ENCODE assay signal across 14 cellular contexts in the genomic region with DNA sequence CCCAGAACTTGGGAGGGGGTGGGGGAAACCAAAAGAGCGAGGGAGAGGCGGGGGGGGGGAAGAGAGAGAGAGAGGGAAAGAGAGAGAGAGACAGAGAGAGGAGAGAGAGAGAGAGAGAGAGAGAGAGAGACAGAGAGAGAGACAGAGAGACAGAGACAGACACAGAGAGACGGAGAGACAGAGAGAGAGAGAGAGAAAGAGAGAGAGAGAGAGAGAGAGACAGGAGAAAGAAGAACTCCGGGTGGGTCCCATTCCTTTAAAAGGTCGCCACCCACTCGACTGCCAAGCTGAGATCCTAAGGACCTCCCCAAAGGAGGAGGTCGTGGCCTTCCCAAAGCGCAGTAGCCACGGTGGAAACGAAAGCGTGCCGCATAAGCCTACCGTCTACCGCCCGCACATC. TPM values are rescaled to one million over a fixed set of nuclear protein-coding genes. Genes with fewer than 3 reads are reported as not detected.
DNase-seq lines count a peak whose midpoint lies in the region; ATAC-seq, FAIRE-seq and TF ChIP-seq lines count a peak whose summit lies in the region.
"Not testable (repeated sequence)": the region's sequence is repeated elsewhere in the genome, so short reads cannot be mapped to it uniquely, and the experiment has no call there.
"Had no signal": no experiment of that assay in that cellular context is flagged by ENCODE, and none has a peak within 500 bp of the region (broad histone marks: within the 10 kb centered on the region; RNA-seq: fewer than 3 reads in every experiment).

No MANE protein-coding gene starts in this region.

- H3K27me3 Mint-ChIP-seq in Caco-2 (ENCODE audit: insufficient read depth, unreplicated experiment); T-helper 17 cell; activated CD4-positive, alpha-beta T cell treated with anti-CD3 and anti-CD28 coated beads, Interleukin-2, amount 10 ng/mL, durations not matched to agents 24 days and 14 days; activated T-cell treated with anti-CD3 and anti-CD28 coated beads, Interleukin-2, amount 50 U/mL, for 24 hours; immature natural killer cell (ENCODE audit: low read depth in 3 of 3); natural killer cell (ENCODE audit: low read depth in 2 of 2): not testable (repeated sequence)

- peak; percentile 74 for TF ChIP-seq POLR2A in K562 (conservative IDR thresholded peaks at IDR 0.05)

- H3K27me3 ChIP-seq in Caco-2 (replicated peaks; ENCODE audit: control insufficient read depth, insufficient read depth, low read length); K562 (ENCODE audit: control insufficient read depth in 2 of 2, insufficient read depth in 2 of 2, low read length in 2 of 2): not testable (repeated sequence)

- FAIRE-seq in K562 (lab: Jason Lieb, UNC) = not testable (repeated sequence)

- WGBS in K562 (ENCODE audit: insufficient coverage, low coverage, missing lambda C conversion rate) = no CpG with 5 or more reads among the region's 15 CpGs

- H3K9ac ChIP-seq in K562 (ENCODE audit: insufficient read depth in 1 of 2, low read depth in 2 of 2, low read length in 2 of 2) = not testable (repeated sequence)

- not testable (repeated sequence) for H4K20me1 ChIP-seq in K562 (replicated peaks; ENCODE audit: control insufficient read depth, insufficient read depth, low read length)

- POLR2A ChIA-PET in Caco-2 (lab: Charles Lee); K562 (lab: Yijun Ruan, JAX): not testable (repeated sequence)

- not testable (repeated sequence) for H3K4me2 ChIP-seq in K562 (ENCODE audit: insufficient read depth, low read length)

- DNase-seq in Caco-2 = peak in 1 of 2 experiments; percentile 4
- DNase-seq in T-helper 17 cell; K562 (ENCODE audit: extremely low read depth in 1 of 4, low spot score in 3 of 4); natural killer cell: not testable (repeated sequence)
- DNase-seq in activated CD4-positive, alpha-beta T cell treated with anti-CD3 and anti-CD28 coated beads, Interleukin-2, amount 10 ng/mL, durations not matched to agents 24 days and 14 days = peak; percentile 58
- DNase-seq in activated T-cell treated with anti-CD3 and anti-CD28 coated beads, Interleukin-2, amount 50 U/mL, for 24 hours = peak; percentile 11
- DNase-seq in immature natural killer cell = peak; percentile 41 to 57 (median 44)

- in situ Hi-C loops in K562 (cut with MboI) = loop anchor here (5.0 to 25.0 kb wide), 2 partner anchors 54 to 204 kb away; partner anchors contain the start of gene DHX8

- H3K9me1 ChIP-seq in K562 (ENCODE audit: control insufficient read depth, insufficient read depth, low read length) = not testable (repeated sequence)

- not testable (repeated sequence) for H3K27ac Mint-ChIP-seq in Caco-2 (ENCODE audit: unreplicated experiment); T-helper 17 cell; immature natural killer cell
- H3K27ac Mint-ChIP-seq in activated CD4-positive, alpha-beta T cell treated with anti-CD3 and anti-CD28 coated beads, Interleukin-2, amount 10 ng/mL, durations not matched to agents 24 days and 14 days = peak overlapping the region; percentile 48
- peak overlapping the region; percentile 79 for H3K27ac Mint-ChIP-seq in activated T-cell treated with anti-CD3 and anti-CD28 coated beads, Interleukin-2, amount 50 U/mL, for 24 hours
- peak overlapping the region; percentile 74 to 85 for H3K27ac Mint-ChIP-seq in natural killer cell

- intact Hi-C loops in Caco-2 (cut with micrococcal nuclease; ENCODE audit: unreplicated experiment); activated CD4-positive, alpha-beta T cell treated with anti-CD3 and anti-CD28 coated beads, Interleukin-2, amount 10 ng/mL, durations not matched to agents 24 days and 14 days (cut with micrococcal nuclease); K562 (cut with micrococcal nuclease); natural killer cell (cut with micrococcal nuclease): not testable (repeated sequence)

- not testable (repeated sequence) for ATAC-seq in T-helper 17 cell, K562, natural killer cell

- not testable (repeated sequence) for H3K9me3 Mint-ChIP-seq in Caco-2 (ENCODE audit: unreplicated experiment); activated CD4-positive, alpha-beta T cell treated with anti-CD3 and anti-CD28 coated beads, Interleukin-2, amount 10 ng/mL, durations not matched to agents 24 days and 14 days; activated T-cell treated with anti-CD3 and anti-CD28 coated beads, Interleukin-2, amount 50 U/mL, for 24 hours; immature natural killer cell; natural killer cell

- not testable (repeated sequence) for H3K36me3 Mint-ChIP-seq in Caco-2 (ENCODE audit: insufficient read depth, unreplicated experiment); T-helper 17 cell (ENCODE audit: low read depth); activated CD4-positive, alpha-beta T cell treated with anti-CD3 and anti-CD28 coated beads, Interleukin-2, amount 10 ng/mL, durations not matched to agents 24 days and 14 days (ENCODE audit: low read depth); activated T-cell treated with anti-CD3 and anti-CD28 coated beads, Interleukin-2, amount 50 U/mL, for 24 hours (ENCODE audit: low read depth); immature natural killer cell; natural killer cell

- not testable (repeated sequence) for H3K9me3 ChIP-seq in Caco-2; T-helper 17 cell (ENCODE audit: control insufficient read depth, low read length, poor library complexity, severe bottlenecking); K562 (replicated peaks; ENCODE audit: control insufficient read depth, insufficient read depth, low read depth, low read length)

- H3K4me3 ChIP-seq in Caco-2 (ENCODE audit: low read depth, low read length); K562: not testable (repeated sequence)

- BruUV-seq in Caco-2 (replicated peaks; lab: Mats Ljungman, UMichigan); K562 (replicated peaks; lab: Mats Ljungman, UMichigan): not testable (repeated sequence)

- TF ChIP-seq EP300 in K562 (IDR thresholded peaks at IDR 0.05; ENCODE audit: low read length) = not testable (repeated sequence)

- not testable (repeated sequence) for H3K4me1 ChIP-seq in Caco-2; K562 (replicated peaks in 1 of 2; ENCODE audit: control insufficient read depth in 2 of 2, insufficient read depth in 2 of 2, low read length in 2 of 2)

- not testable (repeated sequence) for H3K27ac ChIP-seq in K562 (ENCODE audit: extremely low read depth, low read depth, low read length)

- not testable (repeated sequence) for TF ChIP-seq RAD21 in K562 (CRISPR knock-in tag; conservative IDR thresholded peaks at IDR 0.05 in 1 of 2, IDR thresholded peaks at IDR 0.05 in 1 of 2)

- not testable (repeated sequence) for H3K79me2 ChIP-seq in K562 (ENCODE audit: control insufficient read depth, insufficient read depth, low read length)

- TF ChIP-seq CTCF in Caco-2 (IDR thresholded peaks at IDR 0.05; ENCODE audit: insufficient read depth in 1 of 2, low read depth in 1 of 2, low read length in 1 of 2, severe bottlenecking in 1 of 2, unreplicated experiment in 1 of 2); K562 (IDR thresholded peaks at IDR 0.05 in 2 of 3, conservative IDR thresholded peaks at IDR 0.05 in 1 of 3; ENCODE audit: insufficient read depth in 2 of 3, low read depth in 1 of 3, low read length in 3 of 3); natural killer cell (IDR thresholded peaks at IDR 0.05): not testable (repeated sequence)

- CTCF ChIA-PET in Caco-2 (lab: Charles Lee); K562 (lab: Yijun Ruan, JAX; ENCODE audit: low intra/inter-chr PET ratio): not testable (repeated sequence)

- H2AFZ ChIP-seq in K562 (ENCODE audit: low read depth, low read length) = not testable (repeated sequence)

- H3K4me3 Mint-ChIP-seq in Caco-2 (ENCODE audit: unreplicated experiment) (peak overlapping the region; percentile 35), T-helper 17 cell (peak overlapping the region; percentile 63), immature natural killer cell (peak overlapping the region in 1 of 5 donors; percentile 10), natural killer cell (peak overlapping the region; percentile 71)
- not testable (repeated sequence) for H3K4me3 Mint-ChIP-seq in activated CD4-positive, alpha-beta T cell treated with anti-CD3 and anti-CD28 coated beads, Interleukin-2, amount 10 ng/mL, durations not matched to agents 24 days and 14 days; activated T-cell treated with anti-CD3 and anti-CD28 coated beads, Interleukin-2, amount 50 U/mL, for 24 hours

- H3K4me1 Mint-ChIP-seq in Caco-2 (ENCODE audit: low read depth, unreplicated experiment); T-helper 17 cell; activated CD4-positive, alpha-beta T cell treated with anti-CD3 and anti-CD28 coated beads, Interleukin-2, amount 10 ng/mL, durations not matched to agents 24 days and 14 days; activated T-cell treated with anti-CD3 and anti-CD28 coated beads, Interleukin-2, amount 50 U/mL, for 24 hours (ENCODE audit: low read depth); immature natural killer cell; natural killer cell: not testable (repeated sequence)

- not testable (repeated sequence) for H3K36me3 ChIP-seq in Caco-2 (ENCODE audit: control insufficient read depth, insufficient read depth, low read length); K562 (ENCODE audit: control insufficient read depth, insufficient read depth, low read length)

RNA-seq across cellular contexts. Expression of gene RNU2-1, which starts 49.8 kb away (rescaled TPM):
- total RNA-seq in Caco-2 (2022) (4,208 and 4,542 TPM in 2 replicates), T-helper 17 cell (1,000 to 10,000 TPM; 3,838 to 5,780 TPM), K562 (2014; rRNA removed) (not detected in 2 replicates), K562 (2014; rRNA removed; fragmentation: Illumina TruSeq; extraction: Trizol) (not detected in 2 replicates), K562 (2015; rRNA removed; fragmentation: Illumina TruSeq; extraction: Trizol) (not detected in 2 replicates), K562 (2021) (9,315 and 9,527 TPM in 2 replicates), natural killer cell (1,000 to 10,000 TPM; 3,690 to 5,833 (median 5,267) TPM)
- 5,051 and 5,500 TPM in 2 replicates for total RNA-seq in activated CD4-positive, alpha-beta T cell treated with anti-CD3 and anti-CD28 coated beads, Interleukin-2, amount 10 ng/mL, durations not matched to agents 24 days and 14 days
- not detected in 2 replicates for total RNA-seq in K562 (2011; cell fraction: chromatin; rRNA removed; ENCODE audit: low replicate concordance)
- total RNA-seq in K562 (2011; cell fraction: nucleolus; rRNA removed) = not detected in 2 replicates
- total RNA-seq in K562 (2011; cell fraction: nucleoplasm; rRNA removed) = not detected in 2 replicates
- polyA plus RNA-seq in K562 (2011; rRNA removed) (not detected in 2 replicates), K562 (2014; fragmentation: Illumina TruSeq; extraction: Trizol) (not detected in 2 replicates), K562 (2014; fragmentation: Nextera tagmentation; extraction: Ambion mirVana) (not detected), K562 (2014; rRNA removed) (not detected in 2 replicates), immature natural killer cell (not detected)
- not detected in 2 replicates for polyA plus RNA-seq in K562 (2011; cell fraction: cytosol; rRNA removed)
- not detected in 2 replicates for polyA plus RNA-seq in K562 (2011; cell fraction: nucleus; rRNA removed)
- not detected in 2 replicates for polyA plus RNA-seq in K562 (2012)
- not detected in 2 replicates for polyA minus RNA-seq in K562 (2011; rRNA and poly(A)+ RNA removed)
- not detected in 2 replicates for polyA minus RNA-seq in K562 (2011; cell fraction: cytosol; rRNA and poly(A)+ RNA removed)
- polyA minus RNA-seq in K562 (2011; cell fraction: nucleus; rRNA and poly(A)+ RNA removed) = not detected in 2 replicates
- total RNA-seq: HepG2 had no signal
- polyA plus RNA-seq: AG04450, CD14-positive monocyte, H1, HepG2 had no signal

RNA-seq across cellular contexts. Expression of gene CCDC200, which starts 55.2 kb away (rescaled TPM):
- total RNA-seq in Caco-2 (2022) = not detected in 2 replicates
- total RNA-seq in T-helper 17 cell = under 1 TPM; 0.40 to 0.60 TPM
- total RNA-seq in activated CD4-positive, alpha-beta T cell treated with anti-CD3 and anti-CD28 coated beads, Interleukin-2, amount 10 ng/mL, durations not matched to agents 24 days and 14 days = 0.65 and 0.92 TPM in 2 replicates
- total RNA-seq in K562 (2011; cell fraction: chromatin; rRNA removed; ENCODE audit: low replicate concordance) = 0.88 TPM in 1 of 2 replicates, not detected in the other
- total RNA-seq in K562 (2011; cell fraction: nucleolus; rRNA removed) = 0.66 TPM in 1 of 2 replicates, not detected in the other
- 1.6 TPM in 1 of 2 replicates, not detected in the other for total RNA-seq in K562 (2011; cell fraction: nucleoplasm; rRNA removed)
- total RNA-seq in K562 (2014; rRNA removed) = not detected in 2 replicates
- total RNA-seq in K562 (2014; rRNA removed; fragmentation: Illumina TruSeq; extraction: Trizol) = not detected in 2 replicates
- not detected in 2 replicates for total RNA-seq in K562 (2015; rRNA removed; fragmentation: Illumina TruSeq; extraction: Trizol)
- total RNA-seq in K562 (2021) = not detected in 2 replicates
- not detected in 2 replicates for polyA plus RNA-seq in K562 (2011; rRNA removed)
- polyA plus RNA-seq in K562 (2011; cell fraction: cytosol; rRNA removed) = not detected in 2 replicates
- polyA plus RNA-seq in K562 (2011; cell fraction: nucleus; rRNA removed) = not detected in 2 replicates
- polyA plus RNA-seq in K562 (2012) = not detected in 2 replicates
- not detected in 2 replicates for polyA plus RNA-seq in K562 (2014; fragmentation: Illumina TruSeq; extraction: Trizol)
- polyA plus RNA-seq in K562 (2014; fragmentation: Nextera tagmentation; extraction: Ambion mirVana) = under 1 TPM in 1 of 2 experiments, not detected in 1; 0.14 TPM
- not detected in 2 replicates for polyA plus RNA-seq in K562 (2014; rRNA removed)
- polyA minus RNA-seq in K562 (2011; rRNA and poly(A)+ RNA removed) = not detected in 2 replicates
- not detected in 2 replicates for polyA minus RNA-seq in K562 (2011; cell fraction: cytosol; rRNA and poly(A)+ RNA removed)
- not detected in 2 replicates for polyA minus RNA-seq in K562 (2011; cell fraction: nucleus; rRNA and poly(A)+ RNA removed)
- 1 to 10 TPM in 1 of 3 donors, not detected in 2; 1.2 TPM for polyA plus RNA-seq in immature natural killer cell
- total RNA-seq in natural killer cell = 1 to 10 TPM in 1 of 3 donors, under 1 TPM in 1, not detected in 1; 0.64 to 1.5 TPM
- total RNA-seq: A673; CD8-positive, alpha-beta T cell; H1; H9; HepG2 had no signal
- polyA plus RNA-seq: AG04450, CD14-positive monocyte, HepG2 had no signal
